25 cellular contexts compared by ENCODE assay signal in genomic region chr20:35892871-35893270, GRCh38.
"Had no signal": no experiment of that assay in that cellular context is flagged by ENCODE, and none has a peak within 500 bp of the region (broad histone marks: within the 10 kb centered on the region; RNA-seq: fewer than 3 reads in every experiment).

No MANE protein-coding gene starts in this region.

- H3K9me3 Mint-ChIP-seq: activated CD4-positive, alpha-beta memory T cell treated with anti-CD3 and anti-CD28 coated beads for 36 hours; activated CD4-positive, alpha-beta T cell treated with anti-CD3 and anti-CD28 coated beads, Interleukin-2, amount 10 ng/mL, durations not matched to agents 7 days and 5 days; activated naive CD4-positive, alpha-beta T cell treated with anti-CD3 and anti-CD28 coated beads, Interleukin-2, amount 10 ng/mL, durations not matched to agents 7 days and 5 days; activated naive CD8-positive, alpha-beta T cell treated with anti-CD3 and anti-CD28 coated beads for 36 hours; activated T-cell treated with anti-CD3 and anti-CD28 coated beads, Interleukin-2, amount 50 U/mL, for 72 hours; activated T-helper 2 cell treated with anti-CD3 and anti-CD28 coated beads, Interferon-gamma antibody, Interleukin-2, Interleukin-4, amounts not matched to agents 10 μg/mL and 5 μg/mL and 100 μg/mL, durations not matched to agents 14 hours and 24 hours and 36 hours had no signal

- DNase-seq: activated CD4-positive, alpha-beta memory T cell treated with anti-CD3 and anti-CD28 coated beads for 36 hours; activated CD4-positive, alpha-beta T cell treated with anti-CD3 and anti-CD28 coated beads, Interleukin-2, amount 10 ng/mL, durations not matched to agents 7 days and 5 days; activated CD4-positive, CD25-positive, alpha-beta regulatory T cell; activated CD8-positive, alpha-beta memory T cell treated with anti-CD3 and anti-CD28 coated beads for 24 hours; activated gamma-delta T cell treated with Interleukin-2 at 50 U/mL for 16 hours; activated naive CD4-positive, alpha-beta T cell treated with anti-CD3 and anti-CD28 coated beads, Interleukin-2, amount 10 ng/mL, durations not matched to agents 7 days and 5 days; activated naive CD8-positive, alpha-beta T cell treated with anti-CD3 and anti-CD28 coated beads for 36 hours; activated T-cell treated with anti-CD3 and anti-CD28 coated beads, Interleukin-2, amount 50 U/mL, for 72 hours; brain microvascular endothelial cell; cerebellar nuclear complex; colonic mucosa; MG63; MV-4-11; NCI-H1092 treated with DMSO at 0.1 percent for 48 hours; NCI-H1417 treated with DMSO at 0.1 percent for 48 hours; NCI-H1694; NCI-H2029; NCI-H510A treated with DMSO at 0.1 percent for 48 hours; NCI-H69; NK-92 treated with Interleukin-12 subunit alpha and Interleukin-12 subunit beta, amount 100 ng/mL, for 24 hours; SHP77 treated with DMSO at 0.1 percent for 48 hours; T-helper 17 cell; T-helper 9 cell had no signal

- H3K36me3 ChIP-seq: brain microvascular endothelial cell, colonic mucosa had no signal

- H3K27me3 Mint-ChIP-seq: activated CD4-positive, alpha-beta memory T cell treated with anti-CD3 and anti-CD28 coated beads for 36 hours; activated CD4-positive, alpha-beta T cell treated with anti-CD3 and anti-CD28 coated beads, Interleukin-2, amount 10 ng/mL, durations not matched to agents 7 days and 5 days; activated naive CD4-positive, alpha-beta T cell treated with anti-CD3 and anti-CD28 coated beads, Interleukin-2, amount 10 ng/mL, durations not matched to agents 7 days and 5 days; activated naive CD8-positive, alpha-beta T cell treated with anti-CD3 and anti-CD28 coated beads for 36 hours; T-helper 17 cell had no signal

- H3K4me3 Mint-ChIP-seq: activated CD4-positive, alpha-beta memory T cell treated with anti-CD3 and anti-CD28 coated beads for 36 hours; activated CD4-positive, alpha-beta T cell treated with anti-CD3 and anti-CD28 coated beads, Interleukin-2, amount 10 ng/mL, durations not matched to agents 7 days and 5 days; activated naive CD4-positive, alpha-beta T cell treated with anti-CD3 and anti-CD28 coated beads, Interleukin-2, amount 10 ng/mL, durations not matched to agents 7 days and 5 days; activated naive CD8-positive, alpha-beta T cell treated with anti-CD3 and anti-CD28 coated beads for 36 hours; activated T-cell treated with anti-CD3 and anti-CD28 coated beads, Interleukin-2, amount 50 U/mL, for 72 hours; T-helper 17 cell had no signal

- H3K27me3 ChIP-seq: brain microvascular endothelial cell, cardiac muscle cell, colonic mucosa, MG63 had no signal

- H3K9me3 ChIP-seq: colonic mucosa, MG63 had no signal

- ATAC-seq: T-helper 17 cell had no signal

- H3K4me1 ChIP-seq: colonic mucosa had no signal

- H3K4me3 ChIP-seq: cardiac muscle cell, colonic mucosa, MG63 had no signal

- H3K27ac Mint-ChIP-seq: activated CD4-positive, alpha-beta memory T cell treated with anti-CD3 and anti-CD28 coated beads for 36 hours; activated CD4-positive, alpha-beta T cell treated with anti-CD3 and anti-CD28 coated beads, Interleukin-2, amount 10 ng/mL, durations not matched to agents 7 days and 5 days; activated naive CD4-positive, alpha-beta T cell treated with anti-CD3 and anti-CD28 coated beads, Interleukin-2, amount 10 ng/mL, durations not matched to agents 7 days and 5 days; activated naive CD8-positive, alpha-beta T cell treated with anti-CD3 and anti-CD28 coated beads for 36 hours; activated T-cell treated with anti-CD3 and anti-CD28 coated beads, Interleukin-2, amount 50 U/mL, for 72 hours; activated T-helper 2 cell treated with anti-CD3 and anti-CD28 coated beads, Interferon-gamma antibody, Interleukin-2, Interleukin-4, amounts not matched to agents 10 μg/mL and 5 μg/mL and 100 μg/mL, durations not matched to agents 14 hours and 24 hours and 36 hours; T-helper 17 cell had no signal

- H3K27ac ChIP-seq: brain microvascular endothelial cell, cardiac muscle cell, colonic mucosa had no signal
